Comparison of ENCODE assay signal across 2 cellular contexts in the genomic region with DNA sequence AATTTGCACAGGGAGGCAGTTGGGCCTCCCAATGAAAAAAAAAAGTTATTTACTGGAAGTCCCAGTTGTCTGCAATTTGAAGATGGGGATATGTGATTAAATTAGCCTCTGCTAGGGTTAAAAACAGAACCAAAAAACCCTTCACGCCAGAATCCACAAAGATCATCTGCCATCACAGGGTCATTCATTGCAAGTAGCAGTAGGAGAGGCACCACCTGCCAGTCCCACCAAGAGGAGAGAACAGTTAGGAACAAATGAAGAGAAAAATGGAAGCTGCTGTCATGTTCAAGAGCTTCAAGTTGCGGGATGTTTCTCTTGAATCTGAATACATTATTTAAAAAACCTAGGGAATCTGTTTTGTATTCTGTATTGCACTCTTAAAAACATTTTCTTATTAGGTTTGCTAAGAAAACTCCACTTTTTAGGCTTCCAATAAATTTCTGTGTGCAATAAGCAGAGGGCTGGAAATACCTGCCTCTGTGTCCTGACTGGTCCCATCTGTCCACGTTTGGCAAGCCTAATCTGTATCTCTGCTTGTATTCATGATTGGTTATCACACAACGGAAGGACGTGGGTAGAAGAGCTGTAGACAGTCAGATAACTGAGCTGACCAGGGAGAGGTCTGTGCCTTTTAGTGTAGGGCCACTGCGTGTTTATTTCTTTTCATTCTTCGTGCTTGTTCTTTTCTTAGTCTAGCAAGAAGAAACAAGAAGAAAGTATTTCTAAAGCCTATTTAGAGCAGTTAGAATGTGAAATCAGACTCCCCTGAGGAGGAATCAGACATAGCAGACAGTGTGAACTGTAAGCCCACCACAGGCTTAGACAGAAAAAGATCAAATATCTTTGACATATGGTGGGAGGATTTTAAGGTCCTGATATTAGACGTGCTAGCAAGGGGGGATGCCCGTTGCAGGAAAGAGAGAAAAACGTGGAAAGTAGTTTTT.
TF ChIP-seq lines count a peak whose summit lies in the region.

No MANE protein-coding gene starts in this region.

TF ChIP-seq in H1, 55 proteins besides CTCF, POLR2A, EP300 and RAD21:
- no peak for TF ChIP-seq GABPA (IDR thresholded peaks at IDR 0.05; ENCODE audit: borderline replicate concordance, insufficient read depth, low read length)
- TF ChIP-seq EGR1 (IDR thresholded peaks at IDR 0.05; ENCODE audit: borderline replicate concordance, low read depth, low read length): no peak
- TF ChIP-seq SIRT6 (IDR thresholded peaks at IDR 0.05; ENCODE audit: low read length): no peak
- no peak for TF ChIP-seq ZNF274 (IDR thresholded peaks at IDR 0.05; ENCODE audit: borderline replicate concordance, extremely low read depth, low read length)
- no peak for TF ChIP-seq CBX5 (IDR thresholded peaks at IDR 0.05; ENCODE audit: low read depth, low read length)
- no peak for TF ChIP-seq TBP (IDR thresholded peaks at IDR 0.05; ENCODE audit: low read depth, low read length)
- no peak for TF ChIP-seq SP4 (IDR thresholded peaks at IDR 0.05; ENCODE audit: low read length)
TF ChIP-seq in H1: peak in this region for 0.

TF ChIP-seq in HepG2, 621 proteins besides CTCF, POLR2A, EP300 and RAD21:
- TF ChIP-seq NR2F6 (IDR thresholded peaks at IDR 0.05) (no peak), NR2F6 (CRISPR knock-in tag; IDR thresholded peaks at IDR 0.05) (no peak), ZC3H13 (CRISPR knock-in tag; IDR thresholded peaks at IDR 0.05) (no peak)
